ENCODE assay signal across 1 cellular context in genomic region chr14:103519043-103519836, GRCh38.
TF ChIP-seq lines count a peak whose summit lies in the region.

No MANE protein-coding gene starts in this region.

TF ChIP-seq in HEK293, 187 proteins besides CTCF, POLR2A, EP300 and RAD21 (continued from another document and continues in another):
- TF ChIP-seq ZIC2 (tag by site-specific recombination; IDR thresholded peaks at IDR 0.05) (no peak), YY1 (tag by site-specific recombination; IDR thresholded peaks at IDR 0.05) (no peak; the same call in 1 of the 2 replicates), ZNF548 (tag by site-specific recombination; IDR thresholded peaks at IDR 0.05) (no peak), PRDM4 (tag by site-specific recombination; IDR thresholded peaks at IDR 0.05) (0 out of 2 replicates have a peak, but pooled peaks have one; percentile 8), ZFP41 (tag by site-specific recombination; IDR thresholded peaks at IDR 0.05; ENCODE audit: borderline replicate concordance) (no peak), ZNF664 (tag by site-specific recombination; IDR thresholded peaks at IDR 0.05) (no peak), ZNF626 (tag by site-specific recombination; IDR thresholded peaks at IDR 0.05) (no peak), ZNF837 (tag by site-specific recombination; IDR thresholded peaks at IDR 0.05) (0 out of 2 replicates have a peak, but pooled peaks have one; percentile 26), ZNF423 (tag by site-specific recombination; IDR thresholded peaks at IDR 0.05) (no peak), ZNF529 (tag by site-specific recombination; IDR thresholded peaks at IDR 0.05; ENCODE audit: insufficient replicate concordance) (no peak), ZNF335 (tag by site-specific recombination; conservative IDR thresholded peaks at IDR 0.05) (peak; percentile 84), ZNF692 (tag by site-specific recombination; IDR thresholded peaks at IDR 0.05) (peak; percentile 87), SCRT2 (tag by site-specific recombination; IDR thresholded peaks at IDR 0.05) (no peak), ZNF350 (tag by site-specific recombination; IDR thresholded peaks at IDR 0.05) (no peak), ZBTB11 (tag by site-specific recombination; conservative IDR thresholded peaks at IDR 0.05; ENCODE audit: low read depth) (0 out of 2 replicates have a peak, but pooled peaks have one; percentile 58), ZBTB21 (tag by site-specific recombination; IDR thresholded peaks at IDR 0.05) (peak; percentile 30; the same call in 1 of the 2 replicates), ZSCAN18 (tag by site-specific recombination; IDR thresholded peaks at IDR 0.05) (no peak), ZNF239 (tag by site-specific recombination; IDR thresholded peaks at IDR 0.05) (no peak), ZNF660 (tag by site-specific recombination; IDR thresholded peaks at IDR 0.05) (no peak), SCRT1 (tag by site-specific recombination; IDR thresholded peaks at IDR 0.05; ENCODE audit: borderline replicate concordance) (0 out of 2 replicates have a peak, but pooled peaks have one; percentile 4), ZNF114 (tag by site-specific recombination; IDR thresholded peaks at IDR 0.05) (no peak), ZNF501 (tag by site-specific recombination; IDR thresholded peaks at IDR 0.05) (peak; percentile 46; the same call in 1 of the 2 replicates), ZNF521 (tag by site-specific recombination; IDR thresholded peaks at IDR 0.05) (no peak), ZNF223 (tag by site-specific recombination; IDR thresholded peaks at IDR 0.05) (no peak), ZNF16 (tag by site-specific recombination; IDR thresholded peaks at IDR 0.05; ENCODE audit: low read depth) (no peak), ZNF121 (tag by site-specific recombination; IDR thresholded peaks at IDR 0.05) (peak; percentile 96), ZNF580 (tag by site-specific recombination; IDR thresholded peaks at IDR 0.05) (peak; percentile 28; the same call in 1 of the 2 replicates), ZNF311 (tag by site-specific recombination; IDR thresholded peaks at IDR 0.05; ENCODE audit: borderline replicate concordance) (no peak), ZNF394 (tag by site-specific recombination; IDR thresholded peaks at IDR 0.05; ENCODE audit: borderline replicate concordance) (no peak), ZNF544 (tag by site-specific recombination; IDR thresholded peaks at IDR 0.05) (no peak), PATZ1 (tag by site-specific recombination; IDR thresholded peaks at IDR 0.05) (peak; percentile 97), ZNF624 (tag by site-specific recombination; IDR thresholded peaks at IDR 0.05) (no peak), ZNF184 (tag by site-specific recombination; IDR thresholded peaks at IDR 0.05) (0 out of 2 replicates have a peak, but pooled peaks have one; percentile 13), KLF9 (tag by site-specific recombination; IDR thresholded peaks at IDR 0.05; ENCODE audit: low read depth) (no peak), AEBP2 (tag by site-specific recombination; IDR thresholded peaks at IDR 0.05; ENCODE audit: borderline replicate concordance) (no peak), EGR2 (tag by site-specific recombination; IDR thresholded peaks at IDR 0.05; ENCODE audit: low read depth) (peak; percentile 94), ZBTB8A (tag by site-specific recombination; IDR thresholded peaks at IDR 0.05) (peak; percentile 21; the same call in 1 of the 2 replicates), ZNF830 (tag by site-specific recombination; IDR thresholded peaks at IDR 0.05; ENCODE audit: low read depth) (no peak), WT1 (tag by site-specific recombination; IDR thresholded peaks at IDR 0.05) (peak; percentile 77), ZNF433 (tag by site-specific recombination; IDR thresholded peaks at IDR 0.05; ENCODE audit: low read depth) (no peak), ZBTB26 (tag by site-specific recombination; optimal IDR thresholded peaks at IDR 0.05) (no peak), ZNF623 (tag by site-specific recombination; IDR thresholded peaks at IDR 0.05) (no peak), ZNF596 (tag by site-specific recombination; IDR thresholded peaks at IDR 0.05) (0 out of 2 replicates have a peak, but pooled peaks have one; percentile 45), ZNF792 (tag by site-specific recombination; IDR thresholded peaks at IDR 0.05) (no peak), ZSCAN16 (tag by site-specific recombination; IDR thresholded peaks at IDR 0.05) (no peak), ZNF555 (tag by site-specific recombination; conservative IDR thresholded peaks at IDR 0.05) (no peak), ZFP69B (tag by site-specific recombination; IDR thresholded peaks at IDR 0.05) (peak; percentile 81), TSHZ1 (tag by site-specific recombination; IDR thresholded peaks at IDR 0.05; ENCODE audit: borderline replicate concordance) (peak; percentile 46; the same call in 1 of the 2 replicates), ZFHX2 (tag by site-specific recombination; conservative IDR thresholded peaks at IDR 0.05) (peak; percentile 94), MYNN (tag by site-specific recombination; IDR thresholded peaks at IDR 0.05; ENCODE audit: borderline replicate concordance) (no peak), YY2 (tag by site-specific recombination; IDR thresholded peaks at IDR 0.05) (no peak)
